20 cellular contexts compared by ENCODE assay signal in genomic region chr10:116080553-116080952, GRCh38.
DNase-seq lines count a peak whose midpoint lies in the region; ATAC-seq and TF ChIP-seq lines count a peak whose summit lies in the region.
"Had no signal": no experiment of that assay in that cellular context is flagged by ENCODE, and none has a peak within 500 bp of the region (broad histone marks: within the 10 kb centered on the region; RNA-seq: fewer than 3 reads in every experiment).

No MANE protein-coding gene starts in this region.

- ATAC-seq in IMR-90 (ENCODE audit: low read depth) (no peak), T-helper 17 cell (no peak), GM19395 (IDR thresholded peaks at IDR 0.05; ENCODE audit: unreplicated experiment) (no peak), upper lobe of left lung (ENCODE audit: low FRiP score in 2 of 2) (no peak)
- ATAC-seq: activated CD4-positive, alpha-beta T cell treated with anti-CD3 and anti-CD28 coated beads for 36 hours had no signal

- H2BK5ac ChIP-seq in IMR-90 (ENCODE audit: low read depth, low read length, poor library complexity, severe bottlenecking), result no peak overlapping the region

- no peak overlapping the region for H2AK5ac ChIP-seq in IMR-90 (ENCODE audit: low read depth, low read length)

- peak; percentile 80 for DNase-seq in EL
- DNase-seq in IMR-90, result peak; percentile 35
- DNase-seq in astrocyte of the hippocampus (ENCODE audit: low read depth, low spot score), result peak; percentile 55
- DNase-seq in kidney tubule cell (ENCODE audit: low spot score), result peak; percentile 98
- no peak for DNase-seq in T-helper 17 cell
- DNase-seq in NCI-H2029 (lab: John Stamatoyannopoulos, UW), result no peak
- DNase-seq in upper lobe of left lung, result no peak
- DNase-seq: activated CD4-positive, alpha-beta T cell treated with anti-CD3 and anti-CD28 coated beads for 36 hours; activated naive CD8-positive, alpha-beta T cell treated with anti-CD3 and anti-CD28 coated beads, Interleukin-2, amount 10 ng/mL, durations not matched to agents 7 days and 5 days; DND-41; Kasumi-1; midbrain; NCI-H1694 treated with DMSO at 0.1 percent for 48 hours; NCI-H510A; RPMI8226 had no signal

- H3K4me3 Mint-ChIP-seq in T-helper 17 cell, result no peak overlapping the region
- H3K4me3 Mint-ChIP-seq: activated CD4-positive, alpha-beta T cell treated with anti-CD3 and anti-CD28 coated beads for 36 hours; activated naive CD8-positive, alpha-beta T cell treated with anti-CD3 and anti-CD28 coated beads, Interleukin-2, amount 10 ng/mL, durations not matched to agents 7 days and 5 days; central memory CD8-positive, alpha-beta T cell; T-helper 1 cell treated with Interleukin-12 subunit alpha and Interleukin-12 subunit beta and Interleukin-4 antibody, amounts not matched to agents 30 μg/mL and 1 μg/mL, for 36 hours had no signal

- CTCF ChIA-PET in IMR-90 (lab: Yijun Ruan, JAX), result no interaction called here

- H3K4me3 ChIP-seq in IMR-90 (ENCODE audit: insufficient read depth, low read depth, low read length), result no peak overlapping the region
- H3K4me3 ChIP-seq in upper lobe of left lung, result no peak overlapping the region
- H3K4me3 ChIP-seq: BLaER1 treated with 17β-estradiol and CSF1 and Interleukin-3, amounts not matched to agents 10 nM and 100 nM had no signal

- TF ChIP-seq POLR2A in IMR-90 (IDR thresholded peaks at IDR 0.05; ENCODE audit: low read depth, low read length) (no peak), upper lobe of left lung (IDR thresholded peaks at IDR 0.05) (no peak)

- H4K8ac ChIP-seq in IMR-90 (ENCODE audit: low read depth in 2 of 2, low read length in 2 of 2), result no peak overlapping the region

- H3K4me2 ChIP-seq in IMR-90 (ENCODE audit: low read depth, low read length), result no peak overlapping the region
- H3K4me2 ChIP-seq: BLaER1 treated with 17β-estradiol and CSF1 and Interleukin-3, amounts not matched to agents 10 nM and 100 nM had no signal

- H3K27ac Mint-ChIP-seq in T-helper 17 cell, result no peak overlapping the region
- H3K27ac Mint-ChIP-seq: activated CD4-positive, alpha-beta T cell treated with anti-CD3 and anti-CD28 coated beads for 36 hours; activated naive CD8-positive, alpha-beta T cell treated with anti-CD3 and anti-CD28 coated beads, Interleukin-2, amount 10 ng/mL, durations not matched to agents 7 days and 5 days; T-helper 1 cell treated with Interleukin-12 subunit alpha and Interleukin-12 subunit beta and Interleukin-4 antibody, amounts not matched to agents 30 μg/mL and 1 μg/mL, for 36 hours had no signal

- no peaks in the 10 kb centered on the region for H3K4me1 Mint-ChIP-seq in T-helper 17 cell
- H3K4me1 Mint-ChIP-seq: activated CD4-positive, alpha-beta T cell treated with anti-CD3 and anti-CD28 coated beads for 36 hours; activated naive CD8-positive, alpha-beta T cell treated with anti-CD3 and anti-CD28 coated beads, Interleukin-2, amount 10 ng/mL, durations not matched to agents 7 days and 5 days; central memory CD8-positive, alpha-beta T cell had no signal

- H4K5ac ChIP-seq in IMR-90 (ENCODE audit: low read depth, low read length), result no peak overlapping the region

- no peak for TF ChIP-seq RAD21 in IMR-90 (IDR thresholded peaks at IDR 0.05; ENCODE audit: low read length)

- H3K27ac ChIP-seq in IMR-90 (ENCODE audit: insufficient read depth, low read length) (no peak overlapping the region), upper lobe of left lung (no peak overlapping the region)
- H3K27ac ChIP-seq: BLaER1 treated with 17β-estradiol and CSF1 and Interleukin-3, amounts not matched to agents 10 nM and 100 nM; HL-60 had no signal

- no peaks in the 10 kb centered on the region for H3K4me1 ChIP-seq in IMR-90 (ENCODE audit: control insufficient read depth, insufficient read depth, low read length)
- H3K4me1 ChIP-seq in upper lobe of left lung, result no peaks in the 10 kb centered on the region

- H3K18ac ChIP-seq in IMR-90 (ENCODE audit: low read depth, low read length), result no peak overlapping the region

- H4K91ac ChIP-seq in IMR-90 (ENCODE audit: insufficient read depth, low read depth, low read length), result no peak overlapping the region

- dilution Hi-C loops in IMR-90 (cut with HindIII; ENCODE audit: low sequenced_read_pairs, unreplicated experiment), result no loop called here

- no peak overlapping the region for H2BK15ac ChIP-seq in IMR-90 (ENCODE audit: low read depth, low read length)

- H3K9ac ChIP-seq in IMR-90 (ENCODE audit: low read depth, low read length), result no peak overlapping the region
- H3K9ac ChIP-seq: BLaER1 treated with 17β-estradiol and CSF1 and Interleukin-3, amounts not matched to agents 10 nM and 100 nM had no signal

- no peaks in the 10 kb centered on the region for H4K20me1 ChIP-seq in IMR-90 (ENCODE audit: insufficient read depth, low read length)
- H4K20me1 ChIP-seq: BLaER1 treated with 17β-estradiol and CSF1 and Interleukin-3, amounts not matched to agents 10 nM and 100 nM had no signal

- H3K36me3 ChIP-seq in IMR-90 (ENCODE audit: control insufficient read depth, insufficient read depth, low read length) (no peaks in the 10 kb centered on the region), upper lobe of left lung (no peaks in the 10 kb centered on the region)
- H3K36me3 ChIP-seq: BLaER1 treated with 17β-estradiol and CSF1 and Interleukin-3, amounts not matched to agents 10 nM and 100 nM had no signal

- H3K4ac ChIP-seq in IMR-90 (ENCODE audit: low read depth, low read length), result no peak overlapping the region

- no peak overlapping the region for H2BK120ac ChIP-seq in IMR-90 (ENCODE audit: low read depth, low read length)

- no peak overlapping the region for H2AFZ ChIP-seq in IMR-90 (replicated peaks; ENCODE audit: low read length, poor library complexity)

- POLR2A ChIA-PET in IMR-90 (lab: Charles Lee; ENCODE audit: unreplicated experiment), result no interaction called here

- no peak for TF ChIP-seq EP300 in upper lobe of left lung (IDR thresholded peaks at IDR 0.05)

- H3K27me3 ChIP-seq in IMR-90 (ENCODE audit: control insufficient read depth, insufficient read depth, low read length) (no peaks in the 10 kb centered on the region), upper lobe of left lung (no peaks in the 10 kb centered on the region)
- H3K27me3 ChIP-seq: BLaER1 treated with 17β-estradiol and CSF1 and Interleukin-3, amounts not matched to agents 10 nM and 100 nM had no signal

- no peaks in the 10 kb centered on the region for H3K27me3 Mint-ChIP-seq in T-helper 17 cell
- H3K27me3 Mint-ChIP-seq: activated naive CD8-positive, alpha-beta T cell treated with anti-CD3 and anti-CD28 coated beads, Interleukin-2, amount 10 ng/mL, durations not matched to agents 7 days and 5 days; central memory CD8-positive, alpha-beta T cell had no signal

- H3K79me1 ChIP-seq in IMR-90 (ENCODE audit: low read depth in 1 of 2, low read length in 2 of 2), result no peaks in the 10 kb centered on the region

- in situ Hi-C loops in IMR-90 (cut with MboI; ENCODE audit: low sequenced_read_pairs), result no loop called here

- intact Hi-C loops in IMR-90 (cut with micrococcal nuclease), result no loop called here

- no peak overlapping the region for H2BK20ac ChIP-seq in IMR-90 (ENCODE audit: low read depth, low read length)

- H3K14ac ChIP-seq in IMR-90 (replicated peaks; ENCODE audit: low read depth, low read length), result no peak overlapping the region

- no peak overlapping the region for H3K56ac ChIP-seq in IMR-90 (ENCODE audit: extremely low read depth, insufficient read depth, low read length)

- no peaks in the 10 kb centered on the region for H3K36me3 Mint-ChIP-seq in T-helper 17 cell (ENCODE audit: low read depth)
- H3K36me3 Mint-ChIP-seq: activated naive CD8-positive, alpha-beta T cell treated with anti-CD3 and anti-CD28 coated beads, Interleukin-2, amount 10 ng/mL, durations not matched to agents 7 days and 5 days had no signal

- WGBS in IMR-90 (ENCODE audit: extremely low coverage in 2 of 2, insufficient read length in 1 of 2), 2 experiments, result 0% methylated on average over 1 of the region's 4 CpGs; no CpG with 5 or more reads in 1 of the 2 experiments
- WGBS in upper lobe of left lung, 2 donors, result 73 to 77% methylated on average over 4 of the region's 4 CpGs

- TF ChIP-seq CTCF in IMR-90 (conservative IDR thresholded peaks at IDR 0.05; ENCODE audit: low read depth, low read length) (no peak), upper lobe of left lung (IDR thresholded peaks at IDR 0.05) (no peak)

- H2AK9ac ChIP-seq in IMR-90 (replicated peaks; ENCODE audit: low read depth, low read length, poor library complexity), result no peak overlapping the region

- no peaks in the 10 kb centered on the region for H3K9me1 ChIP-seq in IMR-90 (ENCODE audit: insufficient read depth, low read length)

- H3K23ac ChIP-seq in IMR-90 (ENCODE audit: low read depth, low read length), result no peak overlapping the region

- H3K9me3 ChIP-seq in IMR-90 (ENCODE audit: control insufficient read depth, insufficient read depth, low read length) (peaks cover 2% of the 10 kb centered on the region; the same call in 1 of the 2 replicates), T-helper 17 cell (ENCODE audit: control insufficient read depth, low read length, poor library complexity, severe bottlenecking) (no peaks in the 10 kb centered on the region), upper lobe of left lung (no peaks in the 10 kb centered on the region)
- H3K9me3 ChIP-seq: BLaER1 treated with 17β-estradiol and CSF1 and Interleukin-3, amounts not matched to agents 10 nM and 100 nM had no signal

- BruUV-seq in IMR-90 (replicated peaks; lab: Mats Ljungman, UMichigan), result no TSS peak

TF ChIP-seq in IMR-90, 13 proteins besides CTCF, POLR2A, EP300 and RAD21 (continues in another document):
- TF ChIP-seq ELK1 (IDR thresholded peaks at IDR 0.05; ENCODE audit: borderline replicate concordance, low read depth, low read length) (no peak), MXI1 (IDR thresholded peaks at IDR 0.05; ENCODE audit: borderline replicate concordance, low read depth, low read length) (no peak), USF2 (IDR thresholded peaks at IDR 0.05; ENCODE audit: low read depth, low read length) (peak; percentile 44), NFE2L2 (IDR thresholded peaks at IDR 0.05; ENCODE audit: low read depth, low read length) (no peak), MAFK (IDR thresholded peaks at IDR 0.05; ENCODE audit: low read depth, low read length) (no peak)

Comparison
In these comparisons a context has a peak if more than half of its experiments do, and no peak if none do; other contexts are left out.
1. DNase-seq: peak in EL (single experiment), IMR-90 (single experiment), astrocyte of the hippocampus (single experiment) and kidney tubule cell (single experiment); none in T-helper 17 cell (0 of 3), NCI-H2029 (single experiment) and upper lobe of left lung (0 of 2).